ENCODE assay signal across 7 cellular contexts in genomic region chr10:99659868-99660366, GRCh38. TPM values are rescaled to one million over a fixed set of nuclear protein-coding genes. Genes with fewer than 3 reads are reported as not detected.
DNase-seq lines count a peak whose midpoint lies in the region; ATAC-seq and TF ChIP-seq lines count a peak whose summit lies in the region.

No MANE protein-coding gene starts in this region.

- peaks cover 12 to 18% (median 14%) of the 10 kb centered on the region in 3 donors for H3K4me1 ChIP-seq in skeletal muscle tissue (ENCODE audit: control insufficient read depth in 3 of 3, insufficient read depth in 3 of 3, low read length in 3 of 3)

- no peaks in the 10 kb centered on the region for H3K9me3 ChIP-seq in skeletal muscle tissue (ENCODE audit: control insufficient read depth in 3 of 3, low read length in 3 of 3)

- H3K27ac Mint-ChIP-seq in HFFc6, result peak overlapping the region; percentile 95
- H3K27ac Mint-ChIP-seq in WTC11, result peak overlapping the region; percentile 73

- no peak for DNase-seq in HFFc6
- no peak for DNase-seq in WTC11 (ENCODE audit: low spot score)
- peak; percentile 9 for DNase-seq in hepatic stellate cell (ENCODE audit: low spot score)
- no peak for DNase-seq in cortex of kidney (lab: John Stamatoyannopoulos, UW)
- DNase-seq in COR-L47 (lab: John Stamatoyannopoulos, UW), result no peak

- H3K4me1 Mint-ChIP-seq in HFFc6 (ENCODE audit: low read depth), result peaks cover 69% of the 10 kb centered on the region
- peaks cover 18% of the 10 kb centered on the region for H3K4me1 Mint-ChIP-seq in WTC11

- H3K36me3 ChIP-seq in skeletal muscle tissue (ENCODE audit: control insufficient read depth in 3 of 3, insufficient read depth in 3 of 3, low read length in 3 of 3), result no peaks in the 10 kb centered on the region

- H3K9me3 Mint-ChIP-seq in HFFc6 (no peaks in the 10 kb centered on the region), WTC11 (no peaks in the 10 kb centered on the region)

- no peaks in the 10 kb centered on the region for H3K27me3 ChIP-seq in skeletal muscle tissue (ENCODE audit: control insufficient read depth in 3 of 3, insufficient read depth in 3 of 3, low read length in 3 of 3)

- POLR2A ChIA-PET in WTC11 (lab: Charles Lee), result interaction anchor here (0.8 to 1.9 kb wide), 5 partner anchors 39 to 229 kb away, joined by 3 to 11 read pairs (median 6); partner anchors contain the start of genes COX15, CUTC, GOT1 and SLC25A28

- peak; percentile 2 for ATAC-seq in WTC11
- ATAC-seq in HG03460 (IDR thresholded peaks at IDR 0.05; ENCODE audit: unreplicated experiment), result no peak

- H3K4me3 Mint-ChIP-seq in HFFc6 (peak overlapping the region; percentile 94), WTC11 (peak overlapping the region; percentile 92)

- peaks cover 31% of the 10 kb centered on the region for H3K36me3 Mint-ChIP-seq in HFFc6 (ENCODE audit: low read depth)
- no peaks in the 10 kb centered on the region; the same call in 1 of the 2 replicates for H3K36me3 Mint-ChIP-seq in WTC11

- H3K27me3 Mint-ChIP-seq in HFFc6 (ENCODE audit: insufficient read depth) (no peaks in the 10 kb centered on the region; the same call in 1 of the 2 replicates), WTC11 (ENCODE audit: low read depth) (peaks cover 31% of the 10 kb centered on the region)

- H3K4me3 ChIP-seq in skeletal muscle tissue (ENCODE audit: low read length in 3 of 3), result peak overlapping the region; percentile 90 to 93 (median 93)

- H3K27ac ChIP-seq in skeletal muscle tissue (ENCODE audit: low read depth, low read length), result no peak overlapping the region

- TF ChIP-seq CTCF in HFFc6 (IDR thresholded peaks at IDR 0.05), result no peak
- TF ChIP-seq CTCF in WTC11 (IDR thresholded peaks at IDR 0.05), result no peak

- H3K9ac ChIP-seq in skeletal muscle tissue (ENCODE audit: low read depth in 1 of 3, low read length in 3 of 3), result peak overlapping the region; percentile 70 to 85 (median 78)

- CTCF ChIA-PET in WTC11 (lab: Charles Lee), result interaction anchor here (1.0 to 1.6 kb wide), 10 partner anchors 20 to 224 kb away, joined by 3 to 11 read pairs (median 4); partner anchors contain the start of gene SLC25A28

TF ChIP-seq in WTC11, 78 proteins besides CTCF, POLR2A, EP300 and RAD21 (continues in another document):
- TF ChIP-seq MAX (CRISPR knock-in tag; IDR thresholded peaks at IDR 0.05) (no peak), GRHL2 (CRISPR knock-in tag; IDR thresholded peaks at IDR 0.05; ENCODE audit: insufficient replicate concordance, severe bottlenecking) (no peak), ERG (CRISPR knock-in tag; IDR thresholded peaks at IDR 0.05) (no peak), ZNF423 (CRISPR knock-in tag; IDR thresholded peaks at IDR 0.05) (no peak), CREM (CRISPR knock-in tag; IDR thresholded peaks at IDR 0.05) (no peak), SOX15 (CRISPR knock-in tag; IDR thresholded peaks at IDR 0.05) (no peak), NFE2L1 (CRISPR knock-in tag; IDR thresholded peaks at IDR 0.05) (no peak), FOXP1 (CRISPR knock-in tag; IDR thresholded peaks at IDR 0.05; ENCODE audit: borderline replicate concordance) (no peak), ZNF317 (CRISPR knock-in tag; IDR thresholded peaks at IDR 0.05; ENCODE audit: borderline replicate concordance, low read depth) (no peak), ZNF121 (CRISPR knock-in tag; IDR thresholded peaks at IDR 0.05) (no peak), STAT6 (CRISPR knock-in tag; conservative IDR thresholded peaks at IDR 0.05; ENCODE audit: low read depth) (no peak), AFF4 (CRISPR knock-in tag; IDR thresholded peaks at IDR 0.05; ENCODE audit: borderline replicate concordance) (no peak), E2F4 (CRISPR knock-in tag; IDR thresholded peaks at IDR 0.05; ENCODE audit: borderline replicate concordance, low read depth) (no peak), CDX4 (CRISPR knock-in tag; IDR thresholded peaks at IDR 0.05; ENCODE audit: borderline replicate concordance) (no peak), ZNF263 (CRISPR knock-in tag; IDR thresholded peaks at IDR 0.05; ENCODE audit: low read depth) (no peak)

RNA-seq across cellular contexts. Expression of gene ENTPD7, which starts 0.6 kb away (rescaled TPM):
- 10 to 100 TPM; 11.1 to 17.0 (median 13.6) TPM for total RNA-seq in HFFc6 (2021; fragmentation: NEBNext Ultra II Directional; extraction: Animal tissue kit (Norgen Biotek cat#: 25700))
- total RNA-seq in WTC11 (2021) (10.2 to 11.4 TPM (median 11.2 TPM) in 3 replicates), skeletal muscle tissue (4.7 TPM)

RNA-seq across cellular contexts. Expression of gene SLC25A28, which starts 39.7 kb away (rescaled TPM):
- 10 to 100 TPM; 18.3 to 23.9 (median 21.2) TPM for total RNA-seq in HFFc6 (2021; fragmentation: NEBNext Ultra II Directional; extraction: Animal tissue kit (Norgen Biotek cat#: 25700))
- total RNA-seq in WTC11 (2021) (17.3 to 18.3 TPM (median 18.2 TPM) in 3 replicates), skeletal muscle tissue (15.7 TPM)
